In genomic region chr6:21596379-21597242, GRCh38 we compare ENCODE assay signal across 8 cellular contexts. TPM values are rescaled to one million over a fixed set of nuclear protein-coding genes. Genes with fewer than 3 reads are reported as not detected.
DNase-seq lines count a peak whose midpoint lies in the region; ATAC-seq, FAIRE-seq and TF ChIP-seq lines count a peak whose summit lies in the region.

No MANE protein-coding gene starts in this region.

- H3K27ac ChIP-seq in WERI-Rb-1 = peak overlapping the region; percentile 78

- peaks cover 49% of the 10 kb centered on the region for H3K36me3 ChIP-seq in WERI-Rb-1

- peak; percentile 65 for FAIRE-seq in GM12892 (lab: Jason Lieb, UNC)

- H3K27me3 ChIP-seq in WERI-Rb-1 (ENCODE audit: insufficient read depth, low read depth, severe bottlenecking) = no peaks in the 10 kb centered on the region

- H3K9me3 Mint-ChIP-seq in endothelial cell (ENCODE audit: unreplicated experiment) = no peaks in the 10 kb centered on the region
- no peaks in the 10 kb centered on the region for H3K9me3 Mint-ChIP-seq in memory B cell

- H3K36me3 Mint-ChIP-seq in endothelial cell (ENCODE audit: low read depth, unreplicated experiment) = peaks cover 31% of the 10 kb centered on the region
- peaks cover 2% of the 10 kb centered on the region for H3K36me3 Mint-ChIP-seq in memory B cell

- H3K27me3 Mint-ChIP-seq in endothelial cell (ENCODE audit: unreplicated experiment) (peaks cover 14% of the 10 kb centered on the region), memory B cell (no peaks in the 10 kb centered on the region)

- no peaks in the 10 kb centered on the region for H3K9me3 ChIP-seq in WERI-Rb-1 (ENCODE audit: severe bottlenecking)

- H3K4me1 Mint-ChIP-seq in endothelial cell (ENCODE audit: unreplicated experiment) = peaks cover 22% of the 10 kb centered on the region
- H3K4me1 Mint-ChIP-seq in memory B cell = peaks cover 16% of the 10 kb centered on the region

- H3K4me3 ChIP-seq in WERI-Rb-1 (ENCODE audit: low read depth, low read length) = peak overlapping the region; percentile 85

- TF ChIP-seq POLR2A in GM12892 (IDR thresholded peaks at IDR 0.05; ENCODE audit: low read depth, low read length) = no peak; the same call in 1 of the 2 replicates

- H3K27ac Mint-ChIP-seq in endothelial cell (ENCODE audit: unreplicated experiment) = peak overlapping the region; percentile 88
- peak overlapping the region; percentile 90 for H3K27ac Mint-ChIP-seq in memory B cell

- TF ChIP-seq CTCF in AG09319 (IDR thresholded peaks at IDR 0.05; ENCODE audit: low read depth, low read length) = peak; percentile 36
- TF ChIP-seq CTCF in WERI-Rb-1 (IDR thresholded peaks at IDR 0.05; ENCODE audit: low read depth, low read length) = no peak
- TF ChIP-seq CTCF in endothelial cell (IDR thresholded peaks at IDR 0.05; ENCODE audit: unreplicated experiment) = peak; percentile 72

- DNase-seq in AG09319 (ENCODE audit: extremely low read depth, low read depth) (no peak), GM12892 (ENCODE audit: insufficient read length) (peak; percentile 20), NCI-H146 (lab: John Stamatoyannopoulos, UW) (peak; percentile 73), WERI-Rb-1 (peak; percentile 84), endothelial cell (ENCODE audit: low spot score) (peak; percentile 50), memory B cell (ENCODE audit: low spot score in 2 of 2) (peak; percentile 4 to 19), superior temporal gyrus (ENCODE audit: extremely low spot score) (peak; percentile 85)

- ATAC-seq in memory B cell (ENCODE audit: low read depth) (no peak), HG02884 (IDR thresholded peaks at IDR 0.05; ENCODE audit: unreplicated experiment) (no peak)

- H3K4me3 Mint-ChIP-seq in endothelial cell (ENCODE audit: unreplicated experiment) = peak overlapping the region; percentile 100
- peak overlapping the region; percentile 94 for H3K4me3 Mint-ChIP-seq in memory B cell

RNA-seq across cellular contexts. Expression of gene SOX4, which starts 3.1 kb away (rescaled TPM):
- 23.4 TPM for polyA plus RNA-seq in GM12892 (2012; ENCODE audit: missing spikeins)
- 132 TPM for total RNA-seq in endothelial cell (ENCODE audit: unreplicated experiment)
